Comparison of ENCODE assay signal across 36 cellular contexts in the genomic region with DNA sequence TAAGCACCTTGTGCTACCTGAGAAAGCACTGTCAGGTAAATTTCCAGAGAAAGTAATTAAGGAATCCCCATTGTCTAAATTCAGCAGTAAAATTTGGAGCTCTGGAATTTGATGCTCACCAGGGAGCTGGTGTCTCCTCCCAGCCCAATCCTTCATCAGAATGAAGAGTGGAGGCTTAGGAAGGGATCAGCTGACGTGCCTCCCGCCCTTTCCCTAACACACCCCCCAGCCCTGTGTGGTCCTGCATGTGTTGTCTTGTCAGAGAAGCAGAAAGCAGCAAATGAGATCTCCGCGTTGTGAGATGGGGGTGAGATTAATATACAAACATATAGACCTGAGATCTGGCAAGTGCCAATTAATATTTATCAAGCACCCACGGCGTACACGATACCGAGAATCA. TPM values are rescaled to one million over a fixed set of nuclear protein-coding genes. Genes with fewer than 3 reads are reported as not detected.
"Had no signal": no experiment of that assay in that cellular context is flagged by ENCODE, and none has a peak within 500 bp of the region (broad histone marks: within the 10 kb centered on the region; RNA-seq: fewer than 3 reads in every experiment).

No MANE protein-coding gene starts in this region.

- H3K36me3 ChIP-seq: adrenal gland, breast epithelium, cardiac muscle cell, colonic mucosa, esophagus muscularis mucosa, gastrocnemius medialis, WERI-Rb-1 had no signal

- H3K27ac ChIP-seq: adrenal gland, body of pancreas, breast epithelium, cardiac muscle cell, colonic mucosa, esophagus muscularis mucosa, foreskin keratinocyte, gastrocnemius medialis, WERI-Rb-1 had no signal

- H3K4me1 ChIP-seq: body of pancreas, breast epithelium, colonic mucosa, esophagus muscularis mucosa, foreskin keratinocyte had no signal

- DNase-seq: activated B cell treated with CpG ODN at 0.5 μM for 24 hours; activated CD4-positive, alpha-beta T cell treated with anti-CD3 and anti-CD28 coated beads for 48 hours; activated CD4-positive, alpha-beta T cell treated with anti-CD3 and anti-CD28 coated beads, Interleukin-2, amount 50 U/mL, for 1 hour; activated CD4-positive, alpha-beta T cell treated with anti-CD3 and anti-CD28 coated beads, Interleukin-2, amount 50 U/mL, for 48 hours; activated CD8-positive, alpha-beta memory T cell treated with anti-CD3 and anti-CD28 coated beads for 24 hours; activated CD8-positive, alpha-beta T cell treated with anti-CD3 and anti-CD28 coated beads for 36 hours; activated effector memory CD4-positive, alpha-beta T cell treated with Interleukin-2 at 50 U/mL for 16 hours; activated gamma-delta T cell treated with Interleukin-2 at 50 U/mL for 16 hours; activated naive CD4-positive, alpha-beta T cell treated with anti-CD3 and anti-CD28 coated beads, Interleukin-2, amount 50 U/mL, for 16 hours; activated naive CD4-positive, alpha-beta T cell treated with Interleukin-2 at 50 U/mL for 16 hours; activated naive CD8-positive, alpha-beta T cell treated with anti-CD3 and anti-CD28 coated beads for 36 hours; activated naive CD8-positive, alpha-beta T cell treated with anti-CD3 and anti-CD28 coated beads, Interleukin-2, amount 50 U/mL, for 24 hours; activated T-cell treated with anti-CD3 and anti-CD28 coated beads, Interleukin-2, amount 50 U/mL, for 4 hours; adrenal gland; amygdala; aorta; body of pancreas; central memory CD4-positive, alpha-beta T cell; cerebellar nuclear complex; colonic mucosa; effector CD4-positive, alpha-beta T cell; effector memory CD8-positive, alpha-beta T cell; erythroblast; foreskin keratinocyte; gastrocnemius medialis; T-helper 1 cell; T-helper 17 cell; T1000; WERI-Rb-1 had no signal

- H3K9me3 ChIP-seq: adrenal gland, body of pancreas, breast epithelium, colonic mucosa, esophagus muscularis mucosa, gastrocnemius medialis had no signal

- H3K4me3 ChIP-seq: adrenal gland, body of pancreas, breast epithelium, cardiac muscle cell, colonic mucosa, esophagus muscularis mucosa, gastrocnemius medialis had no signal

- H3K27ac Mint-ChIP-seq: activated B cell treated with CpG ODN at 0.5 μM for 24 hours; activated CD8-positive, alpha-beta T cell treated with anti-CD3 and anti-CD28 coated beads for 36 hours; activated naive CD8-positive, alpha-beta T cell treated with anti-CD3 and anti-CD28 coated beads for 36 hours; activated naive CD8-positive, alpha-beta T cell treated with anti-CD3 and anti-CD28 coated beads, Interleukin-2, amount 50 U/mL, for 24 hours; activated T-helper 17 cell treated with anti-CD3 and anti-CD28 coated beads, Interleukin-2, amount 50 U/mL, for 72 hours; effector memory CD8-positive, alpha-beta T cell; T-helper 17 cell; T-helper 2 cell treated with Interferon-gamma antibody and Interleukin-4, amounts not matched to agents 5 μg/mL and 100 μg/mL, for 36 hours had no signal

- H3K27me3 ChIP-seq: adrenal gland, body of pancreas, cardiac muscle cell, colonic mucosa had no signal

- H3K4me3 Mint-ChIP-seq: activated B cell treated with CpG ODN at 0.5 μM for 24 hours; activated CD8-positive, alpha-beta T cell treated with anti-CD3 and anti-CD28 coated beads for 36 hours; activated naive CD8-positive, alpha-beta T cell treated with anti-CD3 and anti-CD28 coated beads for 36 hours; activated naive CD8-positive, alpha-beta T cell treated with anti-CD3 and anti-CD28 coated beads, Interleukin-2, amount 50 U/mL, for 24 hours; activated T-cell treated with anti-CD3 and anti-CD28 coated beads, Interleukin-2, amount 50 U/mL, for 4 hours; activated T-helper 17 cell treated with anti-CD3 and anti-CD28 coated beads, Interleukin-2, amount 50 U/mL, for 72 hours; effector memory CD8-positive, alpha-beta T cell; T-helper 17 cell; T-helper 2 cell treated with Interferon-gamma antibody and Interleukin-4, amounts not matched to agents 5 μg/mL and 100 μg/mL, for 36 hours had no signal

- H3K4me1 Mint-ChIP-seq: activated B cell treated with CpG ODN at 0.5 μM for 24 hours; activated naive CD8-positive, alpha-beta T cell treated with anti-CD3 and anti-CD28 coated beads for 36 hours; activated naive CD8-positive, alpha-beta T cell treated with anti-CD3 and anti-CD28 coated beads, Interleukin-2, amount 50 U/mL, for 24 hours; activated T-helper 17 cell treated with anti-CD3 and anti-CD28 coated beads, Interleukin-2, amount 50 U/mL, for 72 hours; T-helper 17 cell had no signal

- ATAC-seq: activated CD4-positive, CD25-positive, alpha-beta regulatory T cell treated with anti-CD3 and anti-CD28 coated beads, Interleukin-2, amount 50 U/mL, for 24 hours; activated CD8-positive, alpha-beta T cell treated with anti-CD3 and anti-CD28 coated beads for 36 hours; activated naive CD8-positive, alpha-beta T cell treated with anti-CD3 and anti-CD28 coated beads, Interleukin-2, amount 50 U/mL, for 24 hours; activated T-cell treated with anti-CD3 and anti-CD28 coated beads, Interleukin-2, amount 50 U/mL, for 4 hours; activated T-helper 17 cell treated with anti-CD3 and anti-CD28 coated beads, Interleukin-2, amount 50 U/mL, for 72 hours; body of pancreas; effector memory CD8-positive, alpha-beta T cell; foreskin keratinocyte; gastrocnemius medialis; T-helper 17 cell had no signal

- H3K9me3 Mint-ChIP-seq: activated CD8-positive, alpha-beta T cell treated with anti-CD3 and anti-CD28 coated beads for 36 hours; activated naive CD8-positive, alpha-beta T cell treated with anti-CD3 and anti-CD28 coated beads, Interleukin-2, amount 50 U/mL, for 24 hours; activated T-helper 17 cell treated with anti-CD3 and anti-CD28 coated beads, Interleukin-2, amount 50 U/mL, for 72 hours; effector memory CD8-positive, alpha-beta T cell; T-helper 2 cell treated with Interferon-gamma antibody and Interleukin-4, amounts not matched to agents 5 μg/mL and 100 μg/mL, for 36 hours had no signal

RNA-seq across cellular contexts. Expression of gene BARHL1, which starts 26.9 kb away (rescaled TPM):
- total RNA-seq: activated B cell treated with CpG ODN at 0.5 μM for 24 hours; activated CD8-positive, alpha-beta T cell treated with anti-CD3 and anti-CD28 coated beads for 36 hours; activated naive CD8-positive, alpha-beta T cell treated with anti-CD3 and anti-CD28 coated beads for 36 hours; activated T-cell treated with anti-CD3 and anti-CD28 coated beads, Interleukin-2, amount 50 U/mL, for 4 hours; activated T-helper 17 cell treated with anti-CD3 and anti-CD28 coated beads, Interleukin-2, amount 50 U/mL, for 72 hours; adrenal gland; aorta; body of pancreas; breast epithelium; cardiac muscle cell; colonic mucosa; dermis microvascular lymphatic vessel endothelial cell; esophagus muscularis mucosa; foreskin keratinocyte; gastrocnemius medialis; T-helper 17 cell had no signal
- polyA plus RNA-seq: adrenal gland, aorta, cardiac muscle cell, foreskin keratinocyte had no signal
